ENCODE assay signal across 9 cellular contexts in genomic region chr6:113433506-113433991, GRCh38.
A peak's percentile ranks its signal among the peaks of the same experiment; 100 is the strongest.
DNase-seq lines count a peak whose midpoint lies in the region; ATAC-seq, FAIRE-seq and TF ChIP-seq lines count a peak whose summit lies in the region.
"Had no signal": no experiment of that assay in that cellular context is flagged by ENCODE, and none has a peak within 500 bp of the region (broad histone marks: within the 10 kb centered on the region; RNA-seq: fewer than 3 reads in every experiment).

No MANE protein-coding gene starts in this region.

- FAIRE-seq in keratinocyte (lab: Jason Lieb, UNC), result peak; percentile 68

- dilution Hi-C loops in keratinocyte (cut with MboI; ENCODE audit: extremely low pct_ligation_motif_present, low sequenced_read_pairs), result no loop called here

- H3K9ac ChIP-seq in adipocyte (ENCODE audit: low read length) (peak overlapping the region; percentile 71), keratinocyte (ENCODE audit: control insufficient read depth, extremely low read depth, insufficient read depth, low read length) (no peak overlapping the region)

- no peak overlapping the region for H3K27ac ChIP-seq in keratinocyte (ENCODE audit: control insufficient read depth, insufficient read depth, low read length)

- ATAC-seq in GM21723 (IDR thresholded peaks at IDR 0.05; ENCODE audit: unreplicated experiment), result no peak

- H3K9me1 ChIP-seq in keratinocyte (ENCODE audit: control insufficient read depth, extremely low read depth, insufficient read depth, low read length), result no peaks in the 10 kb centered on the region

- peak overlapping the region; percentile 3 for H3K4me2 ChIP-seq in keratinocyte (ENCODE audit: control insufficient read depth, extremely low read depth, insufficient read depth, low read depth, low read length)

- no peaks in the 10 kb centered on the region for H3K79me2 ChIP-seq in keratinocyte (ENCODE audit: control insufficient read depth, insufficient read depth, low read length)

- H3K27me3 ChIP-seq in adipocyte (replicated peaks; ENCODE audit: control insufficient read depth, insufficient read depth, low read length) (no peaks in the 10 kb centered on the region), keratinocyte (ENCODE audit: control insufficient read depth, extremely low read depth, insufficient read depth, low read length) (no peaks in the 10 kb centered on the region)

- no peaks in the 10 kb centered on the region for H4K20me1 ChIP-seq in keratinocyte (ENCODE audit: control insufficient read depth, extremely low read depth, insufficient read depth, low read length)

- peak overlapping the region; percentile 55 for H3K4me3 ChIP-seq in adipocyte (ENCODE audit: low read length)
- H3K4me3 ChIP-seq in keratinocyte (ENCODE audit: control insufficient read depth in 2 of 3, extremely low read depth in 1 of 3, insufficient read depth in 2 of 3, low read depth in 1 of 3, low read length in 3 of 3), result no peak overlapping the region

- H3K9me3 ChIP-seq in adipocyte (ENCODE audit: control insufficient read depth, low read length), result no peaks in the 10 kb centered on the region
- H3K9me3 ChIP-seq in keratinocyte (ENCODE audit: control insufficient read depth, low read depth, low read length), result no peaks in the 10 kb centered on the region

- DNase-seq in H4 (ENCODE audit: low spot score), result peak; percentile 56
- DNase-seq in adipocyte (ENCODE audit: low read depth), result peak; percentile 97
- no peak for DNase-seq in keratinocyte (ENCODE audit: low read depth, low spot score)
- peak; percentile 76 for DNase-seq in stromal cell of bone marrow (ENCODE audit: low read depth)
- no peak for DNase-seq in cerebellum (ENCODE audit: low spot score)
- no peak for DNase-seq in kidney glomerular epithelial cell (lab: John Stamatoyannopoulos, UW)
- DNase-seq in NK-92 (lab: John Stamatoyannopoulos, UW; ENCODE audit: unreplicated experiment), result no peak
- DNase-seq: MM.1S had no signal

- H3K36me3 ChIP-seq in adipocyte (ENCODE audit: control insufficient read depth, insufficient read depth, low read length, severe bottlenecking) (no peaks in the 10 kb centered on the region), keratinocyte (ENCODE audit: control insufficient read depth in 2 of 2, extremely low read depth in 1 of 2, insufficient read depth in 2 of 2, low read length in 2 of 2) (no peaks in the 10 kb centered on the region)

- H2AFZ ChIP-seq in keratinocyte (ENCODE audit: control insufficient read depth, low read length), result no peak overlapping the region

- peaks cover 35% of the 10 kb centered on the region for H3K4me1 ChIP-seq in adipocyte (ENCODE audit: control insufficient read depth, insufficient read depth, low read length)
- H3K4me1 ChIP-seq in keratinocyte (ENCODE audit: control insufficient read depth, extremely low read depth, insufficient read depth, low read length), result peaks cover 5% of the 10 kb centered on the region

- TF ChIP-seq CTCF in keratinocyte (optimal IDR thresholded peaks at IDR 0.05 in 1 of 3, IDR thresholded peaks at IDR 0.05 in 1 of 3, conservative IDR thresholded peaks at IDR 0.05 in 1 of 3; ENCODE audit: extremely low read depth in 1 of 3, insufficient read depth in 2 of 3, low read length in 3 of 3), result no peak

Comparison
In these comparisons a context has a peak if more than half of its experiments do, and no peak if none do; other contexts are left out.
1. DNase-seq: peak in H4 (single experiment), adipocyte (single experiment) and stromal cell of bone marrow (single experiment); none in keratinocyte (single experiment), cerebellum (single experiment), kidney glomerular epithelial cell (single experiment) and NK-92 (single experiment).